In the genomic region with DNA sequence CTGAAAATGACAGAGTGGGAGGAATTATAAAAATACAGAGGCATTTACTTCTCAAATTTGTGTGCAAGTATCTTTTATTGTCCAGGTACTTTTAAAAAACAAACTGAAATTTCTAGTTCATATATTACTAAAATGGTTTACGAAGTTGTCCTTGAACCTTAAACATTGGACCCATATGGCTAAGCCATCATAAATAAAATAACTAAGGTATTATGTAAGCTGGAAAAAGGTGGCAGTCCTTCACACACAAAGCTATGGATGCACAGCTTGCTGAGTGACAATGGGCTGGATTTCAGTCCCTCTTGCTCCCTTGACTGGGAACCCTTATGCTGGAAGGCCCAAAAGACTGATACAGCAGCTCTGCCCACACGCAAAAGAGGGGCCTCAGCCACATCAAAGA, we compare ENCODE assay signal across 19 cellular contexts.
A peak's percentile ranks its signal among the peaks of the same experiment; 100 is the strongest.
DNase-seq lines count a peak whose midpoint lies in the region; ATAC-seq and TF ChIP-seq lines count a peak whose summit lies in the region.
"Had no signal": no experiment of that assay in that cellular context is flagged by ENCODE, and none has a peak within 500 bp of the region (broad histone marks: within the 10 kb centered on the region; RNA-seq: fewer than 3 reads in every experiment).

No MANE protein-coding gene starts in this region.

- H3K9me3 Mint-ChIP-seq in endodermal cell = no peaks in the 10 kb centered on the region
- no peaks in the 10 kb centered on the region for H3K9me3 Mint-ChIP-seq in activated naive CD8-positive, alpha-beta T cell treated with anti-CD3 and anti-CD28 coated beads, Interleukin-2, amount 50 U/mL, for 24 hours
- H3K9me3 Mint-ChIP-seq: GM23338, H9, HFFc6, IgD-negative memory B cell had no signal

- 86% methylated on average over 1 of the region's 2 CpGs; no CpG with 5 or more reads in 1 of the 2 experiments for WGBS in endodermal cell (ENCODE audit: insufficient coverage in 1 of 2, insufficient read length in 1 of 2), 2 experiments
- 82 to 84% (median 82%) methylated on average over 2 of the region's 2 CpGs for WGBS in psoas muscle, 3 donors

- H3K9me3 ChIP-seq in Peyer's patch (no peaks in the 10 kb centered on the region), endodermal cell (ENCODE audit: control insufficient read depth, low read length) (no peaks in the 10 kb centered on the region), psoas muscle (no peaks in the 10 kb centered on the region)
- H3K9me3 ChIP-seq: SJCRH30 had no signal

- no peak overlapping the region for H3K9ac ChIP-seq in endodermal cell (ENCODE audit: extremely low read depth, low read length, poor library complexity, severe bottlenecking)
- H3K9ac ChIP-seq: KMS-11 had no signal

- H3K36me3 ChIP-seq in Peyer's patch = no peaks in the 10 kb centered on the region
- H3K36me3 ChIP-seq in endodermal cell (ENCODE audit: control insufficient read depth, insufficient read depth, low read length) = no peaks in the 10 kb centered on the region
- no peaks in the 10 kb centered on the region for H3K36me3 ChIP-seq in psoas muscle (ENCODE audit: insufficient read depth in 1 of 2, low read depth in 1 of 2)
- H3K36me3 ChIP-seq: SJCRH30 had no signal

- H3K27me3 ChIP-seq in Peyer's patch (no peaks in the 10 kb centered on the region), endodermal cell (ENCODE audit: control insufficient read depth, insufficient read depth, low read length, poor library complexity, severe bottlenecking) (no peaks in the 10 kb centered on the region), psoas muscle (ENCODE audit: insufficient read depth in 3 of 3, low read length in 2 of 3) (no peaks in the 10 kb centered on the region)
- H3K27me3 ChIP-seq: SJCRH30 had no signal

- intact Hi-C loops in psoas muscle (cut with DNase I) = no loop called here

- DNase-seq in Peyer's patch (peak in 1 of 3 donors; percentile 16), endodermal cell (peak; percentile 17), psoas muscle (no peak), DMS153 (lab: John Stamatoyannopoulos, UW) (no peak), DMS79 (lab: John Stamatoyannopoulos, UW) (no peak)
- no peak for DNase-seq in activated naive CD8-positive, alpha-beta T cell treated with anti-CD3 and anti-CD28 coated beads, Interleukin-2, amount 50 U/mL, for 24 hours
- DNase-seq: H9, HFFc6, MM.1S, NCI-H2029, NCI-H446, NCI-H524 treated with DMSO at 0.1 percent for 48 hours, NCI-H774, SJCRH30 had no signal

- H3K4me1 Mint-ChIP-seq in endodermal cell = no peaks in the 10 kb centered on the region
- H3K4me1 Mint-ChIP-seq in activated naive CD8-positive, alpha-beta T cell treated with anti-CD3 and anti-CD28 coated beads, Interleukin-2, amount 50 U/mL, for 24 hours = no peaks in the 10 kb centered on the region
- H3K4me1 Mint-ChIP-seq: IgD-negative memory B cell had no signal

- H3K36me3 Mint-ChIP-seq in endodermal cell (ENCODE audit: low read depth) = no peaks in the 10 kb centered on the region
- no peaks in the 10 kb centered on the region for H3K36me3 Mint-ChIP-seq in activated naive CD8-positive, alpha-beta T cell treated with anti-CD3 and anti-CD28 coated beads, Interleukin-2, amount 50 U/mL, for 24 hours (ENCODE audit: low read depth)

- ATAC-seq in psoas muscle = no peak
- ATAC-seq in activated naive CD8-positive, alpha-beta T cell treated with anti-CD3 and anti-CD28 coated beads, Interleukin-2, amount 50 U/mL, for 24 hours = no peak
- ATAC-seq: GM23338, Right ventricle myocardium inferior had no signal

- H3K27ac ChIP-seq in Peyer's patch (peak overlapping the region in 3 of 4 donors; percentile 34 to 72 (median 40)), endodermal cell (ENCODE audit: low read depth, low read length) (no peak overlapping the region), psoas muscle (peak overlapping the region; percentile 63), temporal lobe (ENCODE audit: low read depth, low read length) (peak overlapping the region; percentile 23)
- H3K27ac ChIP-seq: KMS-11, SJCRH30 had no signal

- no peak overlapping the region for H3K4me3 Mint-ChIP-seq in endodermal cell
- no peak overlapping the region for H3K4me3 Mint-ChIP-seq in activated naive CD8-positive, alpha-beta T cell treated with anti-CD3 and anti-CD28 coated beads, Interleukin-2, amount 50 U/mL, for 24 hours
- H3K4me3 Mint-ChIP-seq: GM23338, H9, HFFc6, IgD-negative memory B cell had no signal

- TF ChIP-seq CTCF in Peyer's patch (IDR thresholded peaks at IDR 0.05) = no peak
- TF ChIP-seq CTCF in endodermal cell (conservative IDR thresholded peaks at IDR 0.05) = no peak
- TF ChIP-seq CTCF in psoas muscle (IDR thresholded peaks at IDR 0.05) = no peak

- TF ChIP-seq POLR2A in Peyer's patch (IDR thresholded peaks at IDR 0.05) = no peak

- H3K27ac Mint-ChIP-seq in endodermal cell = no peak overlapping the region
- H3K27ac Mint-ChIP-seq in activated naive CD8-positive, alpha-beta T cell treated with anti-CD3 and anti-CD28 coated beads, Interleukin-2, amount 50 U/mL, for 24 hours = no peak overlapping the region
- H3K27ac Mint-ChIP-seq: GM23338, H9, HFFc6, IgD-negative memory B cell had no signal

- no peak overlapping the region for H3K4me3 ChIP-seq in Peyer's patch
- no peak overlapping the region for H3K4me3 ChIP-seq in endodermal cell (ENCODE audit: low read length)
- no peak overlapping the region for H3K4me3 ChIP-seq in psoas muscle
- H3K4me3 ChIP-seq: GM23338, SJCRH30 had no signal

- no peaks in the 10 kb centered on the region for H3K27me3 Mint-ChIP-seq in endodermal cell (ENCODE audit: insufficient read depth)
- peaks cover 3% of the 10 kb centered on the region for H3K27me3 Mint-ChIP-seq in activated naive CD8-positive, alpha-beta T cell treated with anti-CD3 and anti-CD28 coated beads, Interleukin-2, amount 50 U/mL, for 24 hours
- H3K27me3 Mint-ChIP-seq: IgD-negative memory B cell had no signal

- H3K4me1 ChIP-seq in Peyer's patch (peaks cover 0 to 20% (median 0%) of the 10 kb centered on the region in 4 donors), endodermal cell (ENCODE audit: control insufficient read depth, insufficient read depth, low read length) (no peaks in the 10 kb centered on the region), psoas muscle (peaks cover 58% of the 10 kb centered on the region)
